ENCODE assay signal across 19 cellular contexts in genomic region chr4:159735281-159736207, GRCh38.
A peak's percentile ranks its signal among the peaks of the same experiment; 100 is the strongest.
DNase-seq lines count a peak whose midpoint lies in the region; ATAC-seq and TF ChIP-seq lines count a peak whose summit lies in the region.
"Had no signal": no experiment of that assay in that cellular context is flagged by ENCODE, and none has a peak within 500 bp of the region (broad histone marks: within the 10 kb centered on the region; RNA-seq: fewer than 3 reads in every experiment).

No MANE protein-coding gene starts in this region.

- H3K9me3 Mint-ChIP-seq in endodermal cell = peaks cover 8% of the 10 kb centered on the region

- no peaks in the 10 kb centered on the region for H3K79me2 ChIP-seq in osteoblast (ENCODE audit: insufficient read depth, low read length)

- H3K27me3 Mint-ChIP-seq in endodermal cell (ENCODE audit: insufficient read depth) = no peaks in the 10 kb centered on the region

- H3K27ac Mint-ChIP-seq in endodermal cell = peak overlapping the region; percentile 71
- H3K27ac Mint-ChIP-seq: CD8-positive, alpha-beta T cell had no signal

- no peak overlapping the region for H3K4me3 ChIP-seq in endodermal cell (ENCODE audit: low read length)
- H3K4me3 ChIP-seq in osteoblast (ENCODE audit: insufficient read depth, low read length) = no peak overlapping the region
- H3K4me3 ChIP-seq: BLaER1 treated with 17β-estradiol and CSF1 and Interleukin-3, amounts not matched to agents 10 nM and 100 nM; MG63 had no signal

- no peaks in the 10 kb centered on the region for H4K20me1 ChIP-seq in osteoblast (ENCODE audit: insufficient read depth, low read length)
- H4K20me1 ChIP-seq: BLaER1 treated with 17β-estradiol and CSF1 and Interleukin-3, amounts not matched to agents 10 nM and 100 nM had no signal

- H3K36me3 Mint-ChIP-seq in endodermal cell (ENCODE audit: low read depth) = no peaks in the 10 kb centered on the region
- H3K36me3 Mint-ChIP-seq: CD8-positive, alpha-beta T cell had no signal

- 83 to 88% methylated on average over 2 to 5 of the region's 6 CpGs for WGBS in endodermal cell (ENCODE audit: insufficient coverage in 1 of 2, insufficient read length in 1 of 2), 2 experiments

- no peak for TF ChIP-seq CTCF in endodermal cell (conservative IDR thresholded peaks at IDR 0.05)
- TF ChIP-seq CTCF in osteoblast (IDR thresholded peaks at IDR 0.05; ENCODE audit: extremely low read depth, low read depth, low read length) = no peak

- H3K9me3 ChIP-seq in endodermal cell (ENCODE audit: control insufficient read depth, low read length) (peaks cover 8% of the 10 kb centered on the region), osteoblast (ENCODE audit: low read depth, low read length) (no peaks in the 10 kb centered on the region)
- H3K9me3 ChIP-seq: BLaER1 treated with 17β-estradiol and CSF1 and Interleukin-3, amounts not matched to agents 10 nM and 100 nM; MG63 had no signal

- no peak overlapping the region for H3K4me2 ChIP-seq in osteoblast (ENCODE audit: insufficient read depth, low read length)
- H3K4me2 ChIP-seq: BLaER1 treated with 17β-estradiol and CSF1 and Interleukin-3, amounts not matched to agents 10 nM and 100 nM had no signal

- H3K36me3 ChIP-seq in endodermal cell (ENCODE audit: control insufficient read depth, insufficient read depth, low read length) = no peaks in the 10 kb centered on the region
- H3K36me3 ChIP-seq in osteoblast (ENCODE audit: insufficient read depth, low read length) = no peaks in the 10 kb centered on the region
- H3K36me3 ChIP-seq: BLaER1 treated with 17β-estradiol and CSF1 and Interleukin-3, amounts not matched to agents 10 nM and 100 nM; MG63 had no signal

- H3K4me1 Mint-ChIP-seq in endodermal cell = peaks cover 17% of the 10 kb centered on the region

- no peak overlapping the region for H3K4me3 Mint-ChIP-seq in endodermal cell
- H3K4me3 Mint-ChIP-seq: CD8-positive, alpha-beta T cell had no signal

- peak; percentile 16 for DNase-seq in NCI-H748 (lab: John Stamatoyannopoulos, UW; ENCODE audit: unreplicated experiment)
- DNase-seq in NCI-H748 treated with DMSO at 0.1 percent for 48 hours (lab: John Stamatoyannopoulos, UW) = no peak
- peak; percentile 50 for DNase-seq in endodermal cell
- peak; percentile 61 for DNase-seq in iPS-NIHi11 (ENCODE audit: low spot score)
- no peak for DNase-seq in osteoblast (ENCODE audit: insufficient read length, low spot score, missing footprints)
- DNase-seq in HUDEP-2 (lab: John Stamatoyannopoulos, UW; ENCODE audit: unreplicated experiment in 76 of 76) = no peak
- DNase-seq in SKM-1 treated with dmso at 0.1 percent for 144 hours (lab: John Stamatoyannopoulos, UW; ENCODE audit: unreplicated experiment) = no peak
- DNase-seq: 8988T; CD8-positive, alpha-beta T cell; DND-41; Kasumi-1; MG63; NCI-H1048; NCI-H1417 treated with DMSO at 0.1 percent for 48 hours; NCI-H187; SHP77 had no signal

- ATAC-seq in HG03025 (IDR thresholded peaks at IDR 0.05; ENCODE audit: low FRiP score, unreplicated experiment) = no peak
- ATAC-seq: CD8-positive, alpha-beta T cell; HCT116 had no signal

- H3K9ac ChIP-seq in endodermal cell (ENCODE audit: extremely low read depth, low read length, poor library complexity, severe bottlenecking) = no peak overlapping the region
- H3K9ac ChIP-seq: BLaER1 treated with 17β-estradiol and CSF1 and Interleukin-3, amounts not matched to agents 10 nM and 100 nM had no signal

- H3K27me3 ChIP-seq in endodermal cell (ENCODE audit: control insufficient read depth, insufficient read depth, low read length, poor library complexity, severe bottlenecking) (no peaks in the 10 kb centered on the region), osteoblast (ENCODE audit: insufficient read depth, low read length) (no peaks in the 10 kb centered on the region)
- H3K27me3 ChIP-seq: BLaER1 treated with 17β-estradiol and CSF1 and Interleukin-3, amounts not matched to agents 10 nM and 100 nM; MG63 had no signal

- H3K27ac ChIP-seq in endodermal cell (ENCODE audit: low read depth, low read length) = no peak overlapping the region
- H3K27ac ChIP-seq in osteoblast (ENCODE audit: low read depth, low read length) = no peak overlapping the region
- H3K27ac ChIP-seq: BLaER1 treated with 17β-estradiol and CSF1 and Interleukin-3, amounts not matched to agents 10 nM and 100 nM had no signal

- no peak overlapping the region for H2AFZ ChIP-seq in osteoblast (ENCODE audit: low read length)

- peaks cover 5% of the 10 kb centered on the region for H3K4me1 ChIP-seq in endodermal cell (ENCODE audit: control insufficient read depth, insufficient read depth, low read length)
- no peaks in the 10 kb centered on the region for H3K4me1 ChIP-seq in osteoblast (ENCODE audit: insufficient read depth, low read length)
- H3K4me1 ChIP-seq: BLaER1 treated with 17β-estradiol and CSF1 and Interleukin-3, amounts not matched to agents 10 nM and 100 nM had no signal

Comparison
In these comparisons a context has a peak if more than half of its experiments do, and no peak if none do; other contexts are left out.
1. DNase-seq: peak in NCI-H748 (single experiment), endodermal cell (single experiment) and iPS-NIHi11 (single experiment); none in NCI-H748 treated with DMSO at 0.1 percent for 48 hours (single experiment), osteoblast (single experiment), HUDEP-2 (0 of 76) and SKM-1 treated with dmso at 0.1 percent for 144 hours (single experiment).